In the genomic region with DNA sequence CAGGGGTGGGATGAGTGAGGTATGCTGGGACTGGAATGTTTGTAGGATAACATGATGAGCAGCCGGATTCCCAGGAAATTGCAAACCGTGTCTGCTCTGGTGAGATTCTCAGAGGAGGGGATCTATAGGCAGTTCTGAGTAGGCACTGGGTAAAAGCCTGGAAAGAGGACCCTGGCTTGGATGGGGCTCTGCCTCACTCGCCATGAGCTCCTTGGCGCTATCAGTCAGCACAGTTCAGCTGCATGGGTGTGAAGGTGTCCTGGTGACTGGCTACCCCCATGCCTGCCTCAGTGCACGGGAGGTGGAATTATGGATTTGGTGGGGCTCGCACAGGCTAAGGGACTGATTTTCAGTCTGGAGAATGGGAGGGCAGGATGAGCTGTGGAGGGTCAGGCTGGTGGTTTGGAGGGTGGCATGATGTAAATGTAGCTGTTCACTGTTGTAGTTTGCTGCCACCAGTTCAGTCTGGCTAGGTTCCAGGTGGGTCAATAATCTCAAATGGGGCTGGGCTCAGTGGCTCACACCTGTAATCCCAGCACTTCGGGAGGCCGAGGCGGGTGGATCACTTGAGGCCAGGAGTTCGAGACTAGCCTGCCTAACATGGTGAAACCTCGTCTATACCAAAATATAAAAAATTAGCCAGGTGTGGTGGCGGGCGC, we compare ENCODE assay signal across 10 cellular contexts. TPM values are rescaled to one million over a fixed set of nuclear protein-coding genes. Genes with fewer than 3 reads are reported as not detected.
A peak's percentile ranks its signal among the peaks of the same experiment; 100 is the strongest.
DNase-seq lines count a peak whose midpoint lies in the region; ATAC-seq and TF ChIP-seq lines count a peak whose summit lies in the region.
"Had no signal": no experiment of that assay in that cellular context is flagged by ENCODE, and none has a peak within 500 bp of the region (broad histone marks: within the 10 kb centered on the region; RNA-seq: fewer than 3 reads in every experiment).

No MANE protein-coding gene starts in this region.

- DNase-seq in CD14-positive monocyte (ENCODE audit: low spot score) (no peak), HFFc6 (no peak), naive B cell (no peak), aorta (no peak), GM19238 (ENCODE audit: insufficient read length, low spot score) (no peak)
- DNase-seq in activated CD8-positive, alpha-beta T cell treated with anti-CD3 and anti-CD28 coated beads for 36 hours: no peak
- no peak for DNase-seq in activated CD4-positive, alpha-beta T cell treated with anti-CD3 and anti-CD28 coated beads, Interleukin-2, amount 50 U/mL, for 4 hours

- H3K9me3 Mint-ChIP-seq in CD14-positive monocyte (no peaks in the 10 kb centered on the region), HFFc6 (no peaks in the 10 kb centered on the region), naive B cell (no peaks in the 10 kb centered on the region)
- no peaks in the 10 kb centered on the region for H3K9me3 Mint-ChIP-seq in activated CD8-positive, alpha-beta T cell treated with anti-CD3 and anti-CD28 coated beads for 36 hours
- H3K9me3 Mint-ChIP-seq: natural killer cell treated with Interleukin-12 subunit alpha and Interleukin-12 subunit beta and Interleukin-15 and Interleukin-18, amount 100 ng/mL, for 72 hours; T-helper 1 cell treated with Interleukin-12 subunit alpha and Interleukin-12 subunit beta and Interleukin-4 antibody, amounts not matched to agents 30 μg/mL and 1 μg/mL, for 36 hours had no signal

- H3K27me3 Mint-ChIP-seq in CD14-positive monocyte (ENCODE audit: low read depth in 3 of 3) (peaks cover 0 to 4% (median 2%) of the 10 kb centered on the region in 3 donors), HFFc6 (ENCODE audit: insufficient read depth) (peaks cover 10% of the 10 kb centered on the region), naive B cell (no peaks in the 10 kb centered on the region)
- H3K27me3 Mint-ChIP-seq in activated CD8-positive, alpha-beta T cell treated with anti-CD3 and anti-CD28 coated beads for 36 hours: no peaks in the 10 kb centered on the region
- H3K27me3 Mint-ChIP-seq: natural killer cell treated with Interleukin-12 subunit alpha and Interleukin-12 subunit beta and Interleukin-15 and Interleukin-18, amount 100 ng/mL, for 72 hours had no signal

- H3K4me3 ChIP-seq in aorta (ENCODE audit: low read length in 2 of 2): no peak overlapping the region

- intact Hi-C loops in CD14-positive monocyte (cut with micrococcal nuclease): loop anchor here (1.0 to 2.0 kb wide), 3 partner anchors 28 to 51 kb away; partner anchors contain the start of gene ELOF1 (in 1 of the 2)
- intact Hi-C loops in activated CD8-positive, alpha-beta T cell treated with anti-CD3 and anti-CD28 coated beads for 36 hours (cut with micrococcal nuclease): loop anchor here (2.0 kb wide), 1 partner anchor 27 kb away; no protein-coding TSS in a partner anchor
- intact Hi-C loops in aorta (cut with DNase I): loop anchor here (1.0 to 5.0 kb wide), 2 partner anchors 91 to 92 kb away; no protein-coding TSS in a partner anchor

- POLR2A ChIA-PET in activated CD8-positive, alpha-beta T cell treated with anti-CD3 and anti-CD28 coated beads for 36 hours (lab: Charles Lee): interaction anchor here (1.0 to 1.1 kb wide), 2 partner anchors 9 to 29 kb away, joined by 3 to 4 read pairs; partner anchors contain the start of gene ELOF1

- H3K27ac Mint-ChIP-seq in CD14-positive monocyte (peak overlapping the region in 4 of 7 donors; percentile 31 to 84 (median 78)), HFFc6 (no peak overlapping the region), naive B cell (peak overlapping the region in 4 of 6 donors; percentile 52 to 93 (median 82))
- H3K27ac Mint-ChIP-seq in activated CD8-positive, alpha-beta T cell treated with anti-CD3 and anti-CD28 coated beads for 36 hours: no peak overlapping the region
- H3K27ac Mint-ChIP-seq: T-helper 1 cell treated with Interleukin-12 subunit alpha and Interleukin-12 subunit beta and Interleukin-4 antibody, amounts not matched to agents 30 μg/mL and 1 μg/mL, for 36 hours had no signal

- TF ChIP-seq CTCF in CD14-positive monocyte (IDR thresholded peaks at IDR 0.05) (peak; percentile 50), HFFc6 (IDR thresholded peaks at IDR 0.05) (peak; percentile 47)
- peak; percentile 50 for TF ChIP-seq CTCF in activated CD8-positive, alpha-beta T cell treated with anti-CD3 and anti-CD28 coated beads for 36 hours (IDR thresholded peaks at IDR 0.05)

- no peaks in the 10 kb centered on the region for H3K9me3 ChIP-seq in aorta (ENCODE audit: control insufficient read depth, low read length)

- H3K27ac ChIP-seq in aorta (ENCODE audit: low read depth in 1 of 2, low read length in 2 of 2): no peak overlapping the region

- H3K4me1 ChIP-seq in aorta (ENCODE audit: control insufficient read depth in 1 of 2, insufficient read depth in 2 of 2, low read length in 2 of 2): no peaks in the 10 kb centered on the region

- CTCF ChIA-PET in activated CD8-positive, alpha-beta T cell treated with anti-CD3 and anti-CD28 coated beads for 36 hours (lab: Charles Lee): interaction anchor here (0.6 to 4.1 kb wide), 12 partner anchors 9 to 207 kb away, joined by 3 to 39 read pairs (median 4); partner anchors contain the start of genes ELOF1 and ZNF627

- no peaks in the 10 kb centered on the region for H3K27me3 ChIP-seq in aorta (ENCODE audit: control insufficient read depth in 1 of 2, insufficient read depth in 2 of 2, low read length in 1 of 2)

- WGBS in aorta, 2 donors: 66 to 68% methylated on average over 13 of the region's 13 CpGs

- H3K4me1 Mint-ChIP-seq in CD14-positive monocyte: peaks cover 39% of the 10 kb centered on the region
- H3K4me1 Mint-ChIP-seq in HFFc6 (ENCODE audit: low read depth): peaks cover 10% of the 10 kb centered on the region
- H3K4me1 Mint-ChIP-seq in activated CD8-positive, alpha-beta T cell treated with anti-CD3 and anti-CD28 coated beads for 36 hours (ENCODE audit: low read depth): peaks cover 8% of the 10 kb centered on the region
- H3K4me1 Mint-ChIP-seq in naive B cell: peaks cover 19 to 42% (median 37%) of the 10 kb centered on the region in 3 donors

- no peak for ATAC-seq in activated CD8-positive, alpha-beta T cell treated with anti-CD3 and anti-CD28 coated beads for 36 hours
- ATAC-seq in naive B cell (ENCODE audit: low read depth in 2 of 2) (no peak), GM19328 (IDR thresholded peaks at IDR 0.05; ENCODE audit: unreplicated experiment) (no peak), aorta (ENCODE audit: low FRiP score) (no peak)

- no peaks in the 10 kb centered on the region for H3K36me3 ChIP-seq in aorta (ENCODE audit: control insufficient read depth in 1 of 2, insufficient read depth in 2 of 2, low read length in 1 of 2)

- no peak overlapping the region for H3K4me3 Mint-ChIP-seq in CD14-positive monocyte
- H3K4me3 Mint-ChIP-seq in HFFc6: peak overlapping the region; percentile 57
- H3K4me3 Mint-ChIP-seq in activated CD8-positive, alpha-beta T cell treated with anti-CD3 and anti-CD28 coated beads for 36 hours: no peak overlapping the region
- peak overlapping the region in 1 of 8 donors; percentile 63 for H3K4me3 Mint-ChIP-seq in naive B cell
- H3K4me3 Mint-ChIP-seq: natural killer cell treated with Interleukin-12 subunit alpha and Interleukin-12 subunit beta and Interleukin-15 and Interleukin-18, amount 100 ng/mL, for 72 hours; T-helper 1 cell treated with Interleukin-12 subunit alpha and Interleukin-12 subunit beta and Interleukin-4 antibody, amounts not matched to agents 30 μg/mL and 1 μg/mL, for 36 hours had no signal

- peaks cover 0 to 1% of the 10 kb centered on the region in 2 donors for H3K36me3 Mint-ChIP-seq in CD14-positive monocyte
- H3K36me3 Mint-ChIP-seq in HFFc6 (ENCODE audit: low read depth): no peaks in the 10 kb centered on the region
- H3K36me3 Mint-ChIP-seq in activated CD8-positive, alpha-beta T cell treated with anti-CD3 and anti-CD28 coated beads for 36 hours (ENCODE audit: low read depth): no peaks in the 10 kb centered on the region
- no peaks in the 10 kb centered on the region for H3K36me3 Mint-ChIP-seq in naive B cell
- H3K36me3 Mint-ChIP-seq: natural killer cell treated with Interleukin-12 subunit alpha and Interleukin-12 subunit beta and Interleukin-15 and Interleukin-18, amount 100 ng/mL, for 72 hours had no signal

RNA-seq across cellular contexts. Expression of gene ZNF627, which starts 9.2 kb away (rescaled TPM):
- polyA plus RNA-seq in CD14-positive monocyte: 1 to 10 TPM; 3.4 to 3.7 TPM
- 1 to 10 TPM; 5.7 to 8.7 (median 7.5) TPM for total RNA-seq in HFFc6 (2021; fragmentation: NEBNext Ultra II Directional; extraction: Animal tissue kit (Norgen Biotek cat#: 25700))
- total RNA-seq in activated CD8-positive, alpha-beta T cell treated with anti-CD3 and anti-CD28 coated beads for 36 hours: 1 to 10 TPM; 6.1 to 6.5 TPM
- polyA plus RNA-seq in naive B cell (ENCODE audit: low read depth in 6 of 6): 10 to 100 TPM in 5 of 6 donors, 1 to 10 TPM in 1; 9.6 to 15.8 (median 13.3) TPM
- total RNA-seq in aorta: 10 to 100 TPM in 1 of 2 donors, 1 to 10 TPM in 1; 7.1 to 12.2 TPM
- 1 to 10 TPM; 2.5 to 5.6 TPM for polyA plus RNA-seq in aorta

RNA-seq across cellular contexts. Expression of gene ACP5, which starts 10.7 kb away (rescaled TPM):
- polyA plus RNA-seq in CD14-positive monocyte (10 to 100 TPM; 20.1 to 31.2 TPM), naive B cell (ENCODE audit: low read depth in 6 of 6) (10 to 100 TPM; 17.4 to 44.2 (median 24.6) TPM), aorta (10 to 100 TPM in 1 of 2 donors, 1 to 10 TPM in 1; 5.2 to 45.3 TPM)
- 1 to 10 TPM; 1.5 to 2.8 (median 2.3) TPM for total RNA-seq in HFFc6 (2021; fragmentation: NEBNext Ultra II Directional; extraction: Animal tissue kit (Norgen Biotek cat#: 25700))
- 1 to 10 TPM; 4.7 to 6.2 TPM for total RNA-seq in activated CD8-positive, alpha-beta T cell treated with anti-CD3 and anti-CD28 coated beads for 36 hours
- 10 to 100 TPM; 12.6 to 13.1 TPM for total RNA-seq in aorta

RNA-seq across cellular contexts. Expression of gene ELOF1, which starts 29.1 kb away (rescaled TPM):
- polyA plus RNA-seq in CD14-positive monocyte (10 to 100 TPM; 77.5 to 95.5 TPM), naive B cell (ENCODE audit: low read depth in 6 of 6) (100 to 1,000 TPM in 3 of 6 donors, 10 to 100 TPM in 3; 85.9 to 118 (median 99.2) TPM), aorta (10 to 100 TPM; 37.8 to 75.4 TPM)
- total RNA-seq in HFFc6 (2021; fragmentation: NEBNext Ultra II Directional; extraction: Animal tissue kit (Norgen Biotek cat#: 25700)): 10 to 100 TPM; 72.3 to 85.5 (median 78.7) TPM
- total RNA-seq in activated CD8-positive, alpha-beta T cell treated with anti-CD3 and anti-CD28 coated beads for 36 hours: 10 to 100 TPM; 41.3 to 45.7 TPM
- total RNA-seq in aorta: 10 to 100 TPM; 30.9 to 33.6 TPM

RNA-seq across cellular contexts. Expression of gene CNN1, which starts 49.5 kb away (rescaled TPM):
- polyA plus RNA-seq in CD14-positive monocyte: not detected
- total RNA-seq in HFFc6 (2021; fragmentation: NEBNext Ultra II Directional; extraction: Animal tissue kit (Norgen Biotek cat#: 25700)): 1 to 10 TPM; 6.5 to 9.3 (median 8.0) TPM
- not detected for total RNA-seq in activated CD8-positive, alpha-beta T cell treated with anti-CD3 and anti-CD28 coated beads for 36 hours
- polyA plus RNA-seq in naive B cell (ENCODE audit: low read depth in 6 of 6): under 1 TPM in 2 of 6 donors, not detected in 4; 0.65 TPM
- total RNA-seq in aorta: 1,000 to 10,000 TPM in 1 of 2 donors, 100 to 1,000 TPM in 1; 406 to 1,055 TPM
- 100 to 1,000 TPM; 547 to 569 TPM for polyA plus RNA-seq in aorta
- total RNA-seq: natural killer cell treated with Interleukin-12 subunit alpha and Interleukin-12 subunit beta and Interleukin-15 and Interleukin-18, amount 100 ng/mL, for 72 hours had no signal

RNA-seq across cellular contexts. Expression of gene ECSIT, which starts 59.2 kb away (rescaled TPM):
- polyA plus RNA-seq in CD14-positive monocyte: 10 to 100 TPM; 26.4 to 28.3 TPM
- 10 to 100 TPM; 17.5 to 24.9 (median 19.9) TPM for total RNA-seq in HFFc6 (2021; fragmentation: NEBNext Ultra II Directional; extraction: Animal tissue kit (Norgen Biotek cat#: 25700))
- 10 to 100 TPM; 51.2 to 53.9 TPM for total RNA-seq in activated CD8-positive, alpha-beta T cell treated with anti-CD3 and anti-CD28 coated beads for 36 hours
- polyA plus RNA-seq in naive B cell (ENCODE audit: low read depth in 6 of 6): 10 to 100 TPM; 29.7 to 51.2 (median 34.5) TPM
- 10 to 100 TPM; 27.7 to 27.8 TPM for total RNA-seq in aorta
- 10 to 100 TPM; 39.9 to 72.5 TPM for polyA plus RNA-seq in aorta

Comparison
In these comparisons a context has a peak if more than half of its experiments do, and no peak if none do; other contexts are left out.
1. H3K27ac Mint-ChIP-seq: peak in CD14-positive monocyte (4 of 7) and naive B cell (4 of 6); none in HFFc6 (single experiment) and activated CD8-positive, alpha-beta T cell treated with anti-CD3 and anti-CD28 coated beads for 36 hours (single experiment).
2. Peak in every context shown above with its lines, with median percentiles within 50 percentile points of each other: CTCF ChIP-seq.